Comparison of ENCODE assay signal across 10 cellular contexts in genomic region chr5:150946351-150946905, GRCh38. TPM values are rescaled to one million over a fixed set of nuclear protein-coding genes. Genes with fewer than 3 reads are reported as not detected.
DNase-seq lines count a peak whose midpoint lies in the region; ATAC-seq and TF ChIP-seq lines count a peak whose summit lies in the region.
"Had no signal": no experiment of that assay in that cellular context is flagged by ENCODE, and none has a peak within 500 bp of the region (broad histone marks: within the 10 kb centered on the region; RNA-seq: fewer than 3 reads in every experiment).

No MANE protein-coding gene starts in this region.

- H3K36me3 ChIP-seq in neuronal stem cell (replicated peaks in 1 of 2; ENCODE audit: control insufficient read depth in 2 of 2, insufficient read depth in 2 of 2, low read length in 2 of 2) = no peaks in the 10 kb centered on the region
- peaks cover 3 to 6% of the 10 kb centered on the region in 2 donors for H3K36me3 ChIP-seq in aorta (ENCODE audit: control insufficient read depth in 1 of 2, insufficient read depth in 2 of 2, low read length in 1 of 2)

- H3K27me3 ChIP-seq in neuronal stem cell (ENCODE audit: control insufficient read depth in 3 of 3, insufficient read depth in 3 of 3, low read depth in 1 of 3, low read length in 3 of 3) (peaks cover 0 to 3% (median 0%) of the 10 kb centered on the region in 3 experiments), aorta (ENCODE audit: control insufficient read depth in 1 of 2, insufficient read depth in 2 of 2, low read length in 1 of 2) (no peaks in the 10 kb centered on the region)

- H2BK15ac ChIP-seq in neuronal stem cell (ENCODE audit: low read length) = no peak overlapping the region

- no peak for ATAC-seq in stimulated activated naive CD8-positive, alpha-beta T cell treated with anti-CD3 and anti-CD28 coated beads, Interleukin-15, amount 100 ng/mL, for 72 hours
- no peak for ATAC-seq in stimulated activated naive CD8-positive, alpha-beta T cell treated with anti-CD3 and anti-CD28 coated beads, Interleukin-15, Interleukin-2, amounts not matched to agents 100 U/mL and 50 U/mL, for 24 hours
- ATAC-seq in aorta (ENCODE audit: low FRiP score) = peak; percentile 95

- H4K91ac ChIP-seq in neuronal stem cell (ENCODE audit: low read depth, low read length, poor library complexity) = no peak overlapping the region

- peaks cover 5% of the 10 kb centered on the region for H3K4me1 Mint-ChIP-seq in stimulated activated naive CD8-positive, alpha-beta T cell treated with anti-CD3 and anti-CD28 coated beads, Interleukin-15, amount 100 ng/mL, for 72 hours
- H3K4me1 Mint-ChIP-seq: neural crest cell had no signal

- peak in 1 of 2 donors; percentile 11 for DNase-seq in stimulated activated naive CD8-positive, alpha-beta T cell treated with anti-CD3 and anti-CD28 coated beads, Interleukin-15, amount 100 ng/mL, for 72 hours
- DNase-seq in stimulated activated naive CD8-positive, alpha-beta T cell treated with anti-CD3 and anti-CD28 coated beads, Interleukin-15, Interleukin-2, amounts not matched to agents 100 U/mL and 50 U/mL, for 24 hours = no peak
- peak; percentile 84 for DNase-seq in fibroblast of the conjunctiva (ENCODE audit: low read depth)
- DNase-seq in neuronal stem cell (ENCODE audit: low spot score) = no peak
- peak; percentile 90 to 94 for DNase-seq in aorta
- DNase-seq in GOT3 (lab: John Stamatoyannopoulos, UW) = no peak
- DNase-seq in GM13976 (ENCODE audit: low spot score) = no peak
- DNase-seq in effector CD8-positive, alpha-beta T cell (lab: John Stamatoyannopoulos, UW) = no peak
- DNase-seq: activated CD8-positive, alpha-beta memory T cell treated with anti-CD3 and anti-CD28 coated beads for 24 hours had no signal

- H3K9me3 ChIP-seq in neuronal stem cell (replicated peaks in 1 of 2; ENCODE audit: control insufficient read depth in 2 of 2, insufficient read depth in 1 of 2, low read depth in 1 of 2, low read length in 2 of 2) (peaks cover 16 to 18% of the 10 kb centered on the region in 2 donors), aorta (ENCODE audit: control insufficient read depth, low read length) (peaks cover 14% of the 10 kb centered on the region)

- no peak overlapping the region for H2BK12ac ChIP-seq in neuronal stem cell (ENCODE audit: low read length)

- H3K14ac ChIP-seq in neuronal stem cell (ENCODE audit: low read length) = no peak overlapping the region

- H3K27me3 Mint-ChIP-seq in stimulated activated naive CD8-positive, alpha-beta T cell treated with anti-CD3 and anti-CD28 coated beads, Interleukin-15, amount 100 ng/mL, for 72 hours = peaks cover 18% of the 10 kb centered on the region

- no peak overlapping the region for H3K23ac ChIP-seq in neuronal stem cell (ENCODE audit: low read depth, low read length, poor library complexity)

- H2AK5ac ChIP-seq in neuronal stem cell (ENCODE audit: low read depth, low read length) = no peak overlapping the region

- H3K4me1 ChIP-seq in neuronal stem cell (ENCODE audit: control insufficient read depth in 2 of 2, insufficient read depth in 1 of 2, low read depth in 1 of 2, low read length in 2 of 2) (no peaks in the 10 kb centered on the region), aorta (ENCODE audit: control insufficient read depth in 1 of 2, insufficient read depth in 2 of 2, low read length in 2 of 2) (no peaks in the 10 kb centered on the region)

- no peak overlapping the region for H3K4me3 ChIP-seq in neuronal stem cell (ENCODE audit: low read length in 2 of 2)
- peak overlapping the region; percentile 36 to 72 for H3K4me3 ChIP-seq in aorta (ENCODE audit: low read length in 2 of 2)

- no peak overlapping the region for H3K27ac ChIP-seq in neuronal stem cell (replicated peaks; ENCODE audit: low read length)
- peak overlapping the region; percentile 59 to 60 for H3K27ac ChIP-seq in aorta (ENCODE audit: low read depth in 1 of 2, low read length in 2 of 2)

- peak overlapping the region; percentile 42 for H2AFZ ChIP-seq in neuronal stem cell (ENCODE audit: low read length)

- in situ Hi-C loops in GM13976 (cut with MboI; ENCODE audit: low sequenced_read_pairs, unreplicated experiment) = no loop called here

- TF ChIP-seq CTCF in GM13976 (IDR thresholded peaks at IDR 0.05; ENCODE audit: borderline replicate concordance, control extremely low read depth, extremely low read depth, insufficient read depth, missing control alignments) = no peak

- H3K18ac ChIP-seq in neuronal stem cell (ENCODE audit: low read length) = no peak overlapping the region

- H2BK120ac ChIP-seq in neuronal stem cell (ENCODE audit: low read depth, low read length) = no peak overlapping the region

- peak overlapping the region; percentile 13 for H3K4me3 Mint-ChIP-seq in stimulated activated naive CD8-positive, alpha-beta T cell treated with anti-CD3 and anti-CD28 coated beads, Interleukin-15, amount 100 ng/mL, for 72 hours
- H3K4me3 Mint-ChIP-seq: neural crest cell had no signal

- peaks cover 51 to 73% of the 10 kb centered on the region in 2 donors for H3K9me3 Mint-ChIP-seq in stimulated activated naive CD8-positive, alpha-beta T cell treated with anti-CD3 and anti-CD28 coated beads, Interleukin-15, amount 100 ng/mL, for 72 hours

- no peaks in the 10 kb centered on the region for H3K79me1 ChIP-seq in neuronal stem cell (ENCODE audit: low read depth, low read length)

- no peak overlapping the region for H4K8ac ChIP-seq in neuronal stem cell (ENCODE audit: low read depth, low read length)

- no CpG with 5 or more reads among the region's 34 CpGs for WGBS in neuronal stem cell (ENCODE audit: extremely low coverage in 2 of 2, insufficient read length in 2 of 2, insufficient replicate concordance in 1 of 2), 2 donors
- 1 to 4% methylated on average over 34 of the region's 34 CpGs for WGBS in aorta, 2 donors

- H2BK5ac ChIP-seq in neuronal stem cell (ENCODE audit: low read length) = no peak overlapping the region

- no peak overlapping the region for H3K9ac ChIP-seq in neuronal stem cell (ENCODE audit: low read depth, low read length, poor library complexity)

- H3K4ac ChIP-seq in neuronal stem cell (ENCODE audit: low read length) = no peak overlapping the region

- intact Hi-C loops in aorta (cut with DNase I) = loop anchor here (2.0 to 10.0 kb wide), 2 partner anchors 42 to 52 kb away; partner anchors contain the start of gene ZNF300 (in 1 of the 2)

- no peak overlapping the region for H3K4me2 ChIP-seq in neuronal stem cell (ENCODE audit: insufficient read depth, low read length, poor library complexity, severe bottlenecking)

- H3K27ac Mint-ChIP-seq in stimulated activated naive CD8-positive, alpha-beta T cell treated with anti-CD3 and anti-CD28 coated beads, Interleukin-15, amount 100 ng/mL, for 72 hours = peak overlapping the region in 1 of 2 donors; percentile 79

RNA-seq across cellular contexts. Expression of gene ZNF300, which starts 41.6 kb away (rescaled TPM):
- 11.0 TPM for polyA plus RNA-seq in neuronal stem cell (2013, experiment 1 of 2)
- 10.8 TPM for polyA plus RNA-seq in neuronal stem cell (2013, experiment 2 of 2)
- 1 to 10 TPM; 6.0 to 6.6 TPM for total RNA-seq in aorta
- 10 to 100 TPM in 1 of 2 donors, 1 to 10 TPM in 1; 4.0 to 10.9 TPM for polyA plus RNA-seq in aorta

Comparison
In these comparisons a context has a peak if more than half of its experiments do, and no peak if none do; other contexts are left out.
1. DNase-seq: peak in fibroblast of the conjunctiva (single experiment) and aorta (2 of 2); none in stimulated activated naive CD8-positive, alpha-beta T cell treated with anti-CD3 and anti-CD28 coated beads, Interleukin-15, Interleukin-2, amounts not matched to agents 100 U/mL and 50 U/mL, for 24 hours (single experiment), neuronal stem cell (single experiment), GOT3 (single experiment), GM13976 (single experiment) and effector CD8-positive, alpha-beta T cell (single experiment).
2. H3K4me3 ChIP-seq: peak in aorta (2 of 2); none in neuronal stem cell (0 of 2).